Comparison of ENCODE assay signal across 8 cellular contexts in genomic region chr1:87410771-87411170, GRCh38.
A peak's percentile ranks its signal among the peaks of the same experiment; 100 is the strongest.
DNase-seq lines count a peak whose midpoint lies in the region; ATAC-seq and TF ChIP-seq lines count a peak whose summit lies in the region.

No MANE protein-coding gene starts in this region.

- no peak overlapping the region for H3K4me3 ChIP-seq in KMS-11 (IDR thresholded peaks at IDR 0.05; ENCODE audit: insufficient read depth, low read depth, low read length)

- H2AFZ ChIP-seq in KMS-11 (ENCODE audit: low read depth), result no peak overlapping the region; the same call in 1 of the 2 replicates

- no peaks in the 10 kb centered on the region for H3K27me3 ChIP-seq in KMS-11 (ENCODE audit: insufficient read depth, low read depth)
- H3K27me3 ChIP-seq in layer of hippocampus (ENCODE audit: control insufficient read depth, insufficient read depth, low read length), result no peaks in the 10 kb centered on the region

- H3K4me2 ChIP-seq in KMS-11, result peak overlapping the region; percentile 26; the same call in 1 of the 2 replicates

- no peaks in the 10 kb centered on the region for H3K36me3 ChIP-seq in KMS-11 (ENCODE audit: insufficient read depth)

- H4K20me1 ChIP-seq in KMS-11 (ENCODE audit: insufficient read depth), result no peaks in the 10 kb centered on the region

- TF ChIP-seq CTCF in KMS-11 (conservative IDR thresholded peaks at IDR 0.05; ENCODE audit: low read depth, low read length), result no peak

- peak overlapping the region; percentile 7; the same call in 1 of the 2 replicates for H3K27ac ChIP-seq in KMS-11
- H3K27ac ChIP-seq in layer of hippocampus (ENCODE audit: low read depth, low read length), result peak overlapping the region; percentile 76

- peaks cover 26% of the 10 kb centered on the region for H3K4me1 ChIP-seq in KMS-11 (ENCODE audit: low read depth, poor library complexity, severe bottlenecking)

- DNase-seq in COLO668 (lab: John Stamatoyannopoulos, UW; ENCODE audit: unreplicated experiment) (peak; percentile 92), RPMI7951 (ENCODE audit: low read depth) (peak; percentile 85)
- DNase-seq in central memory CD4-positive, alpha-beta T cell, result no peak

- ATAC-seq in GM21515 (IDR thresholded peaks at IDR 0.05; ENCODE audit: unreplicated experiment) (no peak), GM18909 (IDR thresholded peaks at IDR 0.05; ENCODE audit: poor library complexity, unreplicated experiment) (no peak), GM21423 (IDR thresholded peaks at IDR 0.05; ENCODE audit: unreplicated experiment) (no peak)

- no peak overlapping the region for H3K9ac ChIP-seq in KMS-11

- H3K79me2 ChIP-seq in KMS-11 (ENCODE audit: insufficient read depth, low read depth), result no peaks in the 10 kb centered on the region
